2 cellular contexts compared by ENCODE assay signal in the genomic region with DNA sequence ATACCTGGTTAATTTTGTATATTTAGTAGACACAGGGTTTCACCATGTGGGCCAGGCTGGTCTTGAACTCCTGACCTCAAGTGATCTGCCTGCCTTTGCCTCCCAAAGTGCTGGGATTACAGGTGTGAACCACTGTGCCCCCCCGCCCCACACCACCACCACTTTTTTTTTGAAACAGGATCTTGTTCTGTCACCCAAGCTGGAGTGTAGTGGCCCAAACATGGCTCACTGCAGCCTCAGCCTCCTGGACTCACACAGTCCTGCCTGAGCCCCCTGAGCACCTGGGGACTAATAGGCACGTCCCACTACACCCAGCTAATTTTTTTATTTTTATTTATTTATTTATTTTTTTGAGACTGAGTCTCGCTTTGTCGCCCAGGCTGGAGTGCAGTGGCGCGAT. TPM values are rescaled to one million over a fixed set of nuclear protein-coding genes. Genes with fewer than 3 reads are reported as not detected.
"Had no signal": no experiment of that assay in that cellular context is flagged by ENCODE, and none has a peak within 500 bp of the region (broad histone marks: within the 10 kb centered on the region; RNA-seq: fewer than 3 reads in every experiment).

No MANE protein-coding gene starts in this region.

RNA-seq across cellular contexts. Expression of a gene that starts 53.3 kb away (rescaled TPM):
- total RNA-seq: natural killer cell, vagina had no signal
